19 cellular contexts compared by ENCODE assay signal in the genomic region with DNA sequence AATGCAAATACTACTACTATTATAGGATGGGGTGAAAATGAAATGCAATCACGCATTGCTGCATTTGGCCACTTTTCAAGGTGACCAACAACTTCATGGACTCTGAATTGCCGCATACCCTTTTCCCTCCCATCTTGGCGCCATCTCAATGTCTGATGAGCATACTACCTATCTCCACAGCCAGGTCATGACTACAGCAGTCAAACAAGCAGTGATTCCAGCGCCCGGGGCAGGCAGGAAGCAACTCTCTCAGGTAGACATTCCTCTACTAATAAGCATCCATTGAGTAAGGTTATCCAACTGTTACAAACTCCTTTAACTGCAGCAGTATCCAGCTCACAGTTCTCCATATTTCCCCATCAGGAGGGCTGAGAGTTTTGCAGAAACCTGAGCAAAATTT.
DNase-seq lines count a peak whose midpoint lies in the region; FAIRE-seq and TF ChIP-seq lines count a peak whose summit lies in the region.
"Had no signal": no experiment of that assay in that cellular context is flagged by ENCODE, and none has a peak within 500 bp of the region (broad histone marks: within the 10 kb centered on the region; RNA-seq: fewer than 3 reads in every experiment).

No MANE protein-coding gene starts in this region.

- no peak overlapping the region for H3K9ac ChIP-seq in kidney (ENCODE audit: low read length in 2 of 2)

- no peak overlapping the region for H3K27ac Mint-ChIP-seq in activated CD4-positive, alpha-beta T cell treated with anti-CD3 and anti-CD28 coated beads, Interleukin-2, amount 10 ng/mL, durations not matched to agents 24 days and 14 days
- H3K27ac Mint-ChIP-seq in Calu3 (ENCODE audit: unreplicated experiment): no peak overlapping the region
- H3K27ac Mint-ChIP-seq: CD4-positive, alpha-beta memory T cell; H9 had no signal

- H3K27me3 Mint-ChIP-seq in activated CD4-positive, alpha-beta T cell treated with anti-CD3 and anti-CD28 coated beads, Interleukin-2, amount 10 ng/mL, durations not matched to agents 24 days and 14 days: no peaks in the 10 kb centered on the region
- H3K27me3 Mint-ChIP-seq in Calu3 (ENCODE audit: unreplicated experiment): no peaks in the 10 kb centered on the region
- H3K27me3 Mint-ChIP-seq: CD4-positive, alpha-beta memory T cell had no signal

- intact Hi-C loops in kidney (cut with DNase I): no loop called here
- intact Hi-C loops in posterior vena cava (cut with DNase I): no loop called here
- intact Hi-C loops in activated CD4-positive, alpha-beta T cell treated with anti-CD3 and anti-CD28 coated beads, Interleukin-2, amount 10 ng/mL, durations not matched to agents 24 days and 14 days (cut with micrococcal nuclease): no loop called here
- intact Hi-C loops in Calu3 (cut with micrococcal nuclease; ENCODE audit: unreplicated experiment): no loop called here

- no peak overlapping the region for H3K4me3 ChIP-seq in coronary artery
- no peak overlapping the region for H3K4me3 ChIP-seq in kidney (ENCODE audit: low read length in 2 of 2)
- H3K4me3 ChIP-seq in suprapubic skin: no peak overlapping the region
- H3K4me3 ChIP-seq: A549 had no signal

- no peak overlapping the region for H3K27ac ChIP-seq in coronary artery
- no peak overlapping the region for H3K27ac ChIP-seq in kidney (ENCODE audit: low read depth in 2 of 2, low read length in 2 of 2)
- H3K27ac ChIP-seq in suprapubic skin: no peak overlapping the region
- H3K27ac ChIP-seq: A549, C4-2B had no signal

- no peaks in the 10 kb centered on the region for H3K9me3 ChIP-seq in kidney (ENCODE audit: control insufficient read depth in 1 of 2, low read length in 2 of 2)
- no peaks in the 10 kb centered on the region for H3K9me3 ChIP-seq in suprapubic skin
- H3K9me3 ChIP-seq: BE2C had no signal

- H3K36me3 ChIP-seq in kidney (ENCODE audit: control insufficient read depth in 1 of 2, insufficient read depth in 2 of 2, low read length in 2 of 2) (no peaks in the 10 kb centered on the region), suprapubic skin (no peaks in the 10 kb centered on the region)
- H3K36me3 ChIP-seq: BE2C had no signal

- 75% methylated on average over 5 of the region's 5 CpGs for WGBS in suprapubic skin

- H3K9me3 Mint-ChIP-seq in activated CD4-positive, alpha-beta T cell treated with anti-CD3 and anti-CD28 coated beads, Interleukin-2, amount 10 ng/mL, durations not matched to agents 24 days and 14 days: no peaks in the 10 kb centered on the region
- H3K9me3 Mint-ChIP-seq in Calu3 (ENCODE audit: low read depth, unreplicated experiment): peaks cover 18% of the 10 kb centered on the region
- H3K9me3 Mint-ChIP-seq: H9 had no signal

- no peak for TF ChIP-seq POLR2A in suprapubic skin (IDR thresholded peaks at IDR 0.05)

- no peak for TF ChIP-seq EP300 in suprapubic skin (IDR thresholded peaks at IDR 0.05)

- H3K27me3 ChIP-seq in suprapubic skin: no peaks in the 10 kb centered on the region
- H3K27me3 ChIP-seq: BE2C had no signal

- H3K4me1 ChIP-seq in kidney (ENCODE audit: control insufficient read depth in 1 of 2, insufficient read depth in 1 of 2, low read depth in 1 of 2, low read length in 2 of 2) (peaks cover 0 to under 1% of the 10 kb centered on the region in 2 donors), suprapubic skin (no peaks in the 10 kb centered on the region)
- H3K4me1 ChIP-seq: A549 had no signal

- no peak for TF ChIP-seq CTCF in coronary artery (IDR thresholded peaks at IDR 0.05)
- no peak for TF ChIP-seq CTCF in kidney (IDR thresholded peaks at IDR 0.05; ENCODE audit: borderline replicate concordance, extremely low read depth, insufficient read depth)
- no peak for TF ChIP-seq CTCF in suprapubic skin (IDR thresholded peaks at IDR 0.05)
- no peak for TF ChIP-seq CTCF in Calu3 (IDR thresholded peaks at IDR 0.05; ENCODE audit: unreplicated experiment)

- BruUV-seq in Calu3 (replicated peaks; lab: Mats Ljungman, UMichigan): no TSS peak

- peak; percentile 33 for DNase-seq in coronary artery (ENCODE audit: low spot score)
- peak; percentile 15 for DNase-seq in kidney
- peak; percentile 62 for DNase-seq in posterior vena cava (ENCODE audit: low spot score)
- peak; percentile 43 to 55 for DNase-seq in suprapubic skin (ENCODE audit: low spot score in 2 of 2)
- no peak for DNase-seq in activated CD4-positive, alpha-beta T cell treated with anti-CD3 and anti-CD28 coated beads, Interleukin-2, amount 10 ng/mL, durations not matched to agents 24 days and 14 days
- DNase-seq in retina: no peak
- DNase-seq in Calu3: no peak
- DNase-seq: BE2C; CD4-positive, alpha-beta memory T cell; DMS153; DMS79 treated with DMSO at 0.1 percent for 48 hours; EL; GOT3; H9 had no signal

- CTCF ChIA-PET in Calu3 (lab: Charles Lee): no interaction called here

- no peaks in the 10 kb centered on the region for H3K4me1 Mint-ChIP-seq in activated CD4-positive, alpha-beta T cell treated with anti-CD3 and anti-CD28 coated beads, Interleukin-2, amount 10 ng/mL, durations not matched to agents 24 days and 14 days
- H3K4me1 Mint-ChIP-seq in Calu3 (ENCODE audit: low read depth, unreplicated experiment): no peaks in the 10 kb centered on the region
- H3K4me1 Mint-ChIP-seq: CD4-positive, alpha-beta memory T cell had no signal

- H3K4me3 Mint-ChIP-seq in activated CD4-positive, alpha-beta T cell treated with anti-CD3 and anti-CD28 coated beads, Interleukin-2, amount 10 ng/mL, durations not matched to agents 24 days and 14 days: no peak overlapping the region
- H3K4me3 Mint-ChIP-seq in Calu3 (ENCODE audit: low read depth, unreplicated experiment): no peak overlapping the region
- H3K4me3 Mint-ChIP-seq: CD4-positive, alpha-beta memory T cell; H9 had no signal

- FAIRE-seq in kidney (lab: Jason Lieb, UNC): no peak
- FAIRE-seq: A549, D721Med, G401.6, GM12892 had no signal

- no peaks in the 10 kb centered on the region for H3K36me3 Mint-ChIP-seq in activated CD4-positive, alpha-beta T cell treated with anti-CD3 and anti-CD28 coated beads, Interleukin-2, amount 10 ng/mL, durations not matched to agents 24 days and 14 days (ENCODE audit: low read depth)
- no peaks in the 10 kb centered on the region for H3K36me3 Mint-ChIP-seq in Calu3 (ENCODE audit: insufficient read depth, unreplicated experiment)

Comparison
In these comparisons a context has a peak if more than half of its experiments do, and no peak if none do; other contexts are left out.
1. DNase-seq: peak in coronary artery (single experiment), kidney (single experiment), posterior vena cava (single experiment) and suprapubic skin (2 of 2); none in activated CD4-positive, alpha-beta T cell treated with anti-CD3 and anti-CD28 coated beads, Interleukin-2, amount 10 ng/mL, durations not matched to agents 24 days and 14 days (single experiment), retina (single experiment) and Calu3 (single experiment).